1 cellular context compared by ENCODE assay signal in genomic region chr1:65063025-65063424, GRCh38.
TF ChIP-seq lines count a peak whose summit lies in the region.

No MANE protein-coding gene starts in this region.

TF ChIP-seq in HCT116, 20 proteins besides CTCF, POLR2A, EP300 and RAD21 (continued from another document):
- no peak for TF ChIP-seq REST (IDR thresholded peaks at IDR 0.05; ENCODE audit: low read depth)
- TF ChIP-seq TCF7L2 (IDR thresholded peaks at IDR 0.05; ENCODE audit: borderline replicate concordance, extremely low read depth, insufficient read depth, insufficient read length) = no peak
- no peak for TF ChIP-seq EZH2 (IDR thresholded peaks at IDR 0.05)
- TF ChIP-seq SP1 (IDR thresholded peaks at IDR 0.05; ENCODE audit: low read depth) = no peak
- no peak for TF ChIP-seq FOSL1 (IDR thresholded peaks at IDR 0.05; ENCODE audit: low read depth)
- TF ChIP-seq ZBTB33 (IDR thresholded peaks at IDR 0.05; ENCODE audit: extremely low read depth, insufficient replicate concordance, low read length) = no peak
